ENCODE assay signal across 8 cellular contexts in the genomic region with DNA sequence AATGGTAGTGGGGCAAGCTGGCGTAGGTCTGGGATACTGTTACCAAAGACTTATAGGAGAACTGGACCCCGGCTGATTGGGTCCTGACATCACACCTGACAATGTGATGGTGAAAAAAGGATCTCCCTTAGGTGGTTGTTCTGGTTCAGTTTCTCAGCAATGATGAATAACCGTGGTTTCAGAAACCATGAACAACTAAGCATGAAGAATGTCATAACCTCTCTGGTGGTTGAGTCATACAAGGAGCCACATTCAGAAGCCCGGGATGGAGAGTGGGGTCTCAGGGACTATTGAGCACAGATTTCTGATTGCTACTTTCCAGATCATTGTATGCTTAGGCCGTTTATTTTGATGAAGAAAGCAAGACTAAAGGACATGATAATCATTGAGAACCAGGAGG. TPM values are rescaled to one million over a fixed set of nuclear protein-coding genes. Genes with fewer than 3 reads are reported as not detected.
DNase-seq lines count a peak whose midpoint lies in the region; ATAC-seq, FAIRE-seq and TF ChIP-seq lines count a peak whose summit lies in the region.

No MANE protein-coding gene starts in this region.

- POLR2A ChIA-PET in activated CD8-positive, alpha-beta T cell treated with anti-CD3 and anti-CD28 coated beads for 36 hours (lab: Charles Lee), result no interaction called here
- POLR2A ChIA-PET in SK-N-SH (lab: Yijun Ruan, JAX), result no interaction called here

- peak; percentile 99 for FAIRE-seq in GM19239 (lab: Jason Lieb, UNC)

- H3K27me3 ChIP-seq in testis, result no peaks in the 10 kb centered on the region
- no peaks in the 10 kb centered on the region for H3K27me3 ChIP-seq in SK-N-SH (ENCODE audit: insufficient read depth)

- H3K4me3 Mint-ChIP-seq in activated CD8-positive, alpha-beta T cell treated with anti-CD3 and anti-CD28 coated beads for 36 hours, result no peak overlapping the region

- TF ChIP-seq RAD21 in SK-N-SH (IDR thresholded peaks at IDR 0.05; ENCODE audit: low read length), result no peak

- intact Hi-C loops in activated CD8-positive, alpha-beta T cell treated with anti-CD3 and anti-CD28 coated beads for 36 hours (cut with micrococcal nuclease), result loop anchor here (10.0 kb wide), 1 partner anchor 190 kb away; the partner anchor contains the start of gene LRRC31
- intact Hi-C loops in testis (cut with DNase I; ENCODE audit: low total_unique reads), result no loop called here

- TF ChIP-seq POLR2A in testis (IDR thresholded peaks at IDR 0.05), result no peak

- H3K9me2 ChIP-seq in SK-N-SH, result no peaks in the 10 kb centered on the region

- H3K27ac ChIP-seq in testis (no peak overlapping the region), SK-N-SH (ENCODE audit: low read depth in 2 of 2, low read length in 1 of 2) (no peak overlapping the region)

- H3K36me3 Mint-ChIP-seq in activated CD8-positive, alpha-beta T cell treated with anti-CD3 and anti-CD28 coated beads for 36 hours (ENCODE audit: low read depth), result no peaks in the 10 kb centered on the region

- H3K27ac Mint-ChIP-seq in activated CD8-positive, alpha-beta T cell treated with anti-CD3 and anti-CD28 coated beads for 36 hours, result no peak overlapping the region

- peaks cover 4% of the 10 kb centered on the region for H3F3A ChIP-seq in SK-N-SH (replicated peaks; ENCODE audit: insufficient read depth)

- no peak overlapping the region for H3K9ac ChIP-seq in SK-N-SH

- no peaks in the 10 kb centered on the region for H4K20me1 ChIP-seq in SK-N-SH (ENCODE audit: insufficient read depth)

- DNase-seq in AML-193 (lab: John Stamatoyannopoulos, UW), result peak; percentile 43
- peak; percentile 19 for DNase-seq in GM19239 (ENCODE audit: insufficient read length, low spot score)
- DNase-seq in activated CD8-positive, alpha-beta T cell treated with anti-CD3 and anti-CD28 coated beads for 36 hours, result peak; percentile 51
- DNase-seq in activated gamma-delta T cell treated with Interleukin-2 at 50 U/mL for 16 hours, result no peak
- no peak for DNase-seq in NCI-H187 treated with DMSO at 0.1 percent for 48 hours (lab: John Stamatoyannopoulos, UW)
- no peak for DNase-seq in testis
- no peak for DNase-seq in SK-N-SH

- ATAC-seq in HG03095 (IDR thresholded peaks at IDR 0.05; ENCODE audit: unreplicated experiment), result peak; percentile 68
- ATAC-seq in activated CD8-positive, alpha-beta T cell treated with anti-CD3 and anti-CD28 coated beads for 36 hours, result peak; percentile 72

- H3K9me3 ChIP-seq in testis, result no peaks in the 10 kb centered on the region
- no peaks in the 10 kb centered on the region for H3K9me3 ChIP-seq in SK-N-SH

- H3K4me2 ChIP-seq in SK-N-SH, result no peak overlapping the region

- H3K4me3 ChIP-seq in testis, result no peak overlapping the region
- H3K4me3 ChIP-seq in SK-N-SH (ENCODE audit: low read depth in 2 of 2, low read length in 1 of 2), result no peak overlapping the region

- CTCF ChIA-PET in activated CD8-positive, alpha-beta T cell treated with anti-CD3 and anti-CD28 coated beads for 36 hours (lab: Charles Lee), result interaction anchor here (1.3 to 1.7 kb wide), 4 partner anchors 11 to 292 kb away, joined by 3 to 6 read pairs (median 4); no protein-coding TSS in a partner anchor
- CTCF ChIA-PET in SK-N-SH (lab: Yijun Ruan, JAX), result interaction anchor here (3.4 kb wide), 1 partner anchor 18 kb away, joined by 10 read pairs; the partner anchor contains the start of gene GPR160

- no peaks in the 10 kb centered on the region for H3K4me1 ChIP-seq in testis
- H3K4me1 ChIP-seq in SK-N-SH (ENCODE audit: control insufficient read depth in 1 of 2, insufficient read depth in 2 of 2, low read depth in 1 of 2, low read length in 1 of 2), result no peaks in the 10 kb centered on the region

- peaks cover 33% of the 10 kb centered on the region for H3K4me1 Mint-ChIP-seq in activated CD8-positive, alpha-beta T cell treated with anti-CD3 and anti-CD28 coated beads for 36 hours (ENCODE audit: low read depth)

- 62 to 71% methylated on average over 5 of the region's 5 CpGs for whole genome bisulfite sequencing in testis, 2 donors
- WGBS in SK-N-SH (ENCODE audit: low lambda C conversion rate), result 64% methylated on average over 5 of the region's 5 CpGs

- no peak overlapping the region for H2AFZ ChIP-seq in SK-N-SH (ENCODE audit: low read depth)

- no peak for TF ChIP-seq CTCF in activated CD8-positive, alpha-beta T cell treated with anti-CD3 and anti-CD28 coated beads for 36 hours (IDR thresholded peaks at IDR 0.05)
- no peak for TF ChIP-seq CTCF in testis (IDR thresholded peaks at IDR 0.05)
- TF ChIP-seq CTCF in SK-N-SH (IDR thresholded peaks at IDR 0.05), result no peak

- no peaks in the 10 kb centered on the region for H3K27me3 Mint-ChIP-seq in activated CD8-positive, alpha-beta T cell treated with anti-CD3 and anti-CD28 coated beads for 36 hours

- H3K36me3 ChIP-seq in testis (ENCODE audit: low read depth, missing control alignments) (no peaks in the 10 kb centered on the region), SK-N-SH (replicated peaks in 1 of 2; ENCODE audit: control insufficient read depth in 1 of 2, insufficient read depth in 2 of 2, low read length in 1 of 2) (no peaks in the 10 kb centered on the region)

- no peak for TF ChIP-seq EP300 in SK-N-SH (IDR thresholded peaks at IDR 0.05; ENCODE audit: borderline replicate concordance in 1 of 2, low read depth in 1 of 2, low read length in 1 of 2)

- no peaks in the 10 kb centered on the region for H3K9me3 Mint-ChIP-seq in activated CD8-positive, alpha-beta T cell treated with anti-CD3 and anti-CD28 coated beads for 36 hours

- H3K79me2 ChIP-seq in SK-N-SH (ENCODE audit: insufficient read depth), result no peaks in the 10 kb centered on the region

TF ChIP-seq in SK-N-SH, 30 proteins besides CTCF, POLR2A, EP300 and RAD21:
- TF ChIP-seq ZBTB33 (IDR thresholded peaks at IDR 0.05; ENCODE audit: borderline replicate concordance, low read depth) (no peak), SIN3A (IDR thresholded peaks at IDR 0.05; ENCODE audit: borderline replicate concordance, low read depth, low read length) (no peak), SMC3 (IDR thresholded peaks at IDR 0.05; ENCODE audit: low read depth, low read length) (no peak), JUND (IDR thresholded peaks at IDR 0.05) (no peak), MXI1 (IDR thresholded peaks at IDR 0.05; ENCODE audit: low read depth, low read length) (no peak), MEF2A (IDR thresholded peaks at IDR 0.05; ENCODE audit: borderline replicate concordance, low read depth) (no peak), RCOR1 (IDR thresholded peaks at IDR 0.05; ENCODE audit: low read length) (no peak), GATA2 (CRISPR knock-in tag; IDR thresholded peaks at IDR 0.05) (no peak), TEAD4 (IDR thresholded peaks at IDR 0.05; ENCODE audit: borderline replicate concordance, insufficient read depth) (no peak), RFX5 (IDR thresholded peaks at IDR 0.05; ENCODE audit: low read length) (no peak), FOXM1 (IDR thresholded peaks at IDR 0.05; ENCODE audit: low read depth) (no peak), NRF1 (IDR thresholded peaks at IDR 0.05; ENCODE audit: low read depth, low read length) (no peak), CHD2 (IDR thresholded peaks at IDR 0.05; ENCODE audit: low read length, partially characterized antibody) (no peak), POLR2AphosphoS5 (IDR thresholded peaks at IDR 0.05; ENCODE audit: low read depth, low read length) (no peak), TAF1 (IDR thresholded peaks at IDR 0.05; ENCODE audit: borderline replicate concordance, low read depth, low read length) (no peak), YY1 (IDR thresholded peaks at IDR 0.05; ENCODE audit: low read depth) (no peak)
- TF ChIP-seq, protein P1, sequence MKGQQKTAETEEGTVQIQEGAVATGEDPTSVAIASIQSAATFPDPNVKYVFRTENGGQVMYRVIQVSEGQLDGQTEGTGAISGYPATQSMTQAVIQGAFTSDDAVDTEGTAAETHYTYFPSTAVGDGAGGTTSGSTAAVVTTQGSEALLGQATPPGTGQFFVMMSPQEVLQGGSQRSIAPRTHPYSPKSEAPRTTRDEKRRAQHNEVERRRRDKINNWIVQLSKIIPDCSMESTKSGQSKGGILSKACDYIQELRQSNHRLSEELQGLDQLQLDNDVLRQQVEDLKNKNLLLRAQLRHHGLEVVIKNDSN (IDR thresholded peaks at IDR 0.05; ENCODE audit: borderline replicate concordance, low read depth), result no peak

RNA-seq across cellular contexts. Expression of gene GPR160, which starts 17.4 kb away (rescaled TPM):
- 1 to 10 TPM; 6.2 to 8.2 TPM for total RNA-seq in activated CD8-positive, alpha-beta T cell treated with anti-CD3 and anti-CD28 coated beads for 36 hours
- 1 to 10 TPM; 3.9 to 4.2 TPM for total RNA-seq in testis
- polyA plus RNA-seq in testis (ENCODE audit: insufficient read depth, low read depth, low replicate concordance) (10.4 TPM), SK-N-SH (2012; rRNA removed) (0.31 and 0.41 TPM in 2 replicates)
- 0.73 and 0.84 TPM in 2 replicates for polyA plus RNA-seq in SK-N-SH (2012; cell fraction: cytosol; rRNA removed)
- polyA plus RNA-seq in SK-N-SH (2012; cell fraction: nucleus; rRNA removed), result 0.12 and 0.17 TPM in 2 replicates

Comparison
In these comparisons a context has a peak if more than half of its experiments do, and no peak if none do; other contexts are left out.
1. DNase-seq: peak in AML-193 (2 of 2), GM19239 (single experiment) and activated CD8-positive, alpha-beta T cell treated with anti-CD3 and anti-CD28 coated beads for 36 hours (single experiment); none in activated gamma-delta T cell treated with Interleukin-2 at 50 U/mL for 16 hours (single experiment), NCI-H187 treated with DMSO at 0.1 percent for 48 hours (single experiment), testis (single experiment) and SK-N-SH (single experiment).